ENCODE assay signal across 24 cellular contexts in the genomic region with DNA sequence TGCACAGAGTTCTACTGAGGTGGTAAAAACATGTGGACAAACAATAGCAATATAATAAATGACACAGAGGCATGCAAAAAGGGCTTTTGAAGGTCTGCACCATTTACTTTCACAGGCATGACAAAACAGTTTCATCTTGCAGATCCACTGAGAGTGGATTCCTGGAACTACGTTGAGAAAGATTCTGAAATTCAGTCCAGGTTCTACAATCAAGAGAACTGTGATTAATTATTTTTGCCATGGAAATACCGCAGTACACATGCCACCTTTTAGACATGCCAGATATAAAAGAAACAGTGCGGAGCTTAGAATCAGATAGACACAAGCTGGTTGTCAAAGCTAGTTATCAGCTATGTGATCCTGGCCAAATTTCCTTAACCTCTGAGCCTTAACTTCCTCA. TPM values are rescaled to one million over a fixed set of nuclear protein-coding genes. Genes with fewer than 3 reads are reported as not detected.
DNase-seq lines count a peak whose midpoint lies in the region; ATAC-seq, FAIRE-seq and TF ChIP-seq lines count a peak whose summit lies in the region.
"Had no signal": no experiment of that assay in that cellular context is flagged by ENCODE, and none has a peak within 500 bp of the region (broad histone marks: within the 10 kb centered on the region; RNA-seq: fewer than 3 reads in every experiment).

No MANE protein-coding gene starts in this region.

- no peaks in the 10 kb centered on the region for H3K9me1 ChIP-seq in keratinocyte (ENCODE audit: control insufficient read depth, extremely low read depth, insufficient read depth, low read length)

- no peak overlapping the region for H3K4ac ChIP-seq in H1 (replicated peaks; ENCODE audit: insufficient read length, low read depth, low read length)

- H2BK20ac ChIP-seq in H1 (ENCODE audit: low read length) = no peak overlapping the region

- 0 out of 2 replicates have a peak overlapping the region, but pooled peaks have one; percentile 53 for H2BK15ac ChIP-seq in H1 (ENCODE audit: low read length)

- no peaks in the 10 kb centered on the region for H3K9me3 Mint-ChIP-seq in stimulated activated naive B cell treated with anti-CD40 and anti-IgM and Interleukin-4, amounts not matched to agents 10 μg/mL and 1 μg/mL and 100 μg/mL, for 72 hours
- H3K9me3 Mint-ChIP-seq: HFFc6 had no signal

- in situ Hi-C loops in KBM-7 (cut with MboI; ENCODE audit: low pct_unique_long_range_greater_than_20kb, low sequenced_read_pairs) = no loop called here

- H3K4me3 Mint-ChIP-seq in stimulated activated naive B cell treated with anti-CD40 and anti-IgM and Interleukin-4, amounts not matched to agents 10 μg/mL and 1 μg/mL and 100 μg/mL, for 72 hours = no peak overlapping the region
- H3K4me3 Mint-ChIP-seq: CD14-positive monocyte; CD8-positive, alpha-beta memory T cell; HFFc6 had no signal

- H3K4me2 ChIP-seq in H1 (ENCODE audit: insufficient read depth in 1 of 2, low read depth in 2 of 2, low read length in 2 of 2) (peak overlapping the region; percentile 1 to 28; a peak in 2 of 4 replicates), keratinocyte (ENCODE audit: control insufficient read depth, extremely low read depth, insufficient read depth, low read depth, low read length) (peak overlapping the region; percentile 12)

- no peak overlapping the region for H2BK12ac ChIP-seq in H1 (ENCODE audit: low read depth, low read length)

- H2BK5ac ChIP-seq in H1 (ENCODE audit: low read depth, low read length) = no peak overlapping the region

- H3K56ac ChIP-seq in H1 (replicated peaks; ENCODE audit: insufficient read length, low read depth, low read length) = no peak overlapping the region

- no peak overlapping the region for H2AK5ac ChIP-seq in H1 (ENCODE audit: low read depth, low read length)

- H2BK120ac ChIP-seq in H1 (replicated peaks; ENCODE audit: low read depth, low read length) = peak overlapping the region; percentile 59

- peak overlapping the region; percentile 7; the same call in 1 of the 2 replicates for H3K27ac ChIP-seq in VCaP
- H3K27ac ChIP-seq in H1 (ENCODE audit: low read depth, low read length) = no peak overlapping the region
- no peak overlapping the region for H3K27ac ChIP-seq in keratinocyte (ENCODE audit: control insufficient read depth, insufficient read depth, low read length)
- H3K27ac ChIP-seq in stomach smooth muscle (ENCODE audit: low read length) = peak overlapping the region; percentile 41
- H3K27ac ChIP-seq: GM23248 had no signal

- no peak overlapping the region for H3K23ac ChIP-seq in H1 (ENCODE audit: insufficient read length)

- CTCF ChIA-PET in H1 (lab: Charles Lee; ENCODE audit: partially characterized antibody) = interaction anchor here (0.9 to 1.9 kb wide), 3 partner anchors 8 to 55 kb away, joined by 3 to 6 read pairs (median 3); no protein-coding TSS in a partner anchor

- dilution Hi-C loops in keratinocyte (cut with MboI; ENCODE audit: extremely low pct_ligation_motif_present, low sequenced_read_pairs) = no loop called here

- peaks cover 6 to 22% (median 16%) of the 10 kb centered on the region in 4 experiments; a peak in 5 of 7 replicates for H3K4me1 ChIP-seq in H1 (replicated peaks in 1 of 4; ENCODE audit: control insufficient read depth in 3 of 4, insufficient read depth in 4 of 4, low read length in 3 of 4)
- peaks cover 18% of the 10 kb centered on the region for H3K4me1 ChIP-seq in keratinocyte (ENCODE audit: control insufficient read depth, extremely low read depth, insufficient read depth, low read length)
- peaks cover 13% of the 10 kb centered on the region for H3K4me1 ChIP-seq in stomach smooth muscle (ENCODE audit: control insufficient read depth, insufficient read depth, low read length)
- H3K4me1 ChIP-seq: BE2C had no signal

- peaks cover 0 to 2% of the 10 kb centered on the region in 2 donors for H3K36me3 Mint-ChIP-seq in stimulated activated naive B cell treated with anti-CD40 and anti-IgM and Interleukin-4, amounts not matched to agents 10 μg/mL and 1 μg/mL and 100 μg/mL, for 72 hours

- no peak overlapping the region for H4K8ac ChIP-seq in H1 (ENCODE audit: extremely low read depth, insufficient read depth, low read length)

- no peak for TF ChIP-seq POLR2A in H1 (IDR thresholded peaks at IDR 0.05; ENCODE audit: control extremely low read depth in 1 of 2, low read depth in 2 of 2, low read length in 2 of 2)

- POLR2A ChIA-PET in H1 (lab: Charles Lee; ENCODE audit: partially characterized antibody) = interaction anchor here (0.9 kb wide), 1 partner anchor 12 kb away, joined by 3 read pairs; no protein-coding TSS in a partner anchor

- ATAC-seq in GM21825 (IDR thresholded peaks at IDR 0.05; ENCODE audit: unreplicated experiment) = no peak
- no peak for ATAC-seq in stimulated activated naive B cell treated with anti-CD40 and anti-IgM and Interleukin-4, amounts not matched to agents 10 μg/mL and 1 μg/mL and 100 μg/mL, for 72 hours (replicated peaks)
- no peak for ATAC-seq in activated CD4-positive, CD25-positive, alpha-beta regulatory T cell treated with anti-CD3 and anti-CD28 coated beads, Interleukin-2, amount 50 U/mL, for 24 hours

- DNase-seq in H1 (ENCODE audit: low read depth in 1 of 2, low spot score in 2 of 2) (no peak), keratinocyte (ENCODE audit: low read depth, low spot score) (no peak), KBM-7 (no peak)
- no peak for DNase-seq in stimulated activated naive B cell treated with anti-CD40 and anti-IgM and Interleukin-4, amounts not matched to agents 10 μg/mL and 1 μg/mL and 100 μg/mL, for 72 hours
- DNase-seq: BE2C; CD8-positive, alpha-beta memory T cell; DND-41; GM23248; HFFc6; KG1; MG63; NCI-H2029; NCI-H446 treated with DMSO at 0.1 percent for 48 hours; NCI-H526; Right ventricle myocardium superior; RPMI8226 had no signal

- H3K79me2 ChIP-seq in H1 (ENCODE audit: control insufficient read depth in 1 of 2, insufficient read depth in 2 of 2, low read length in 2 of 2) (peaks cover 6 to 82% of the 10 kb centered on the region in 2 experiments), keratinocyte (ENCODE audit: control insufficient read depth, insufficient read depth, low read length) (peaks cover 27% of the 10 kb centered on the region)

- TF ChIP-seq EP300 in H1 (IDR thresholded peaks at IDR 0.05; ENCODE audit: borderline replicate concordance in 1 of 2, low read depth in 2 of 2, low read length in 2 of 2) = no peak

- H2AFZ ChIP-seq in H1 (ENCODE audit: low read length) (no peak overlapping the region), keratinocyte (ENCODE audit: control insufficient read depth, low read length) (no peak overlapping the region)
- H2AFZ ChIP-seq: GM23248 had no signal

- H3K14ac ChIP-seq in H1 (ENCODE audit: insufficient read length) = no peak overlapping the region

- no peak overlapping the region for H3K4me3 ChIP-seq in H1 (ENCODE audit: extremely low read depth in 1 of 4, insufficient read depth in 2 of 4, low read depth in 3 of 4, low read length in 4 of 4)
- no peak overlapping the region for H3K4me3 ChIP-seq in keratinocyte (ENCODE audit: control insufficient read depth in 2 of 3, extremely low read depth in 1 of 3, insufficient read depth in 2 of 3, low read depth in 1 of 3, low read length in 3 of 3)
- H3K4me3 ChIP-seq in stomach smooth muscle (ENCODE audit: low read length in 2 of 2) = peak overlapping the region in 1 of 2 donors; percentile 8
- H3K4me3 ChIP-seq: GM23248, HAP-1, MG63 had no signal

- no peak overlapping the region for H3K18ac ChIP-seq in H1 (ENCODE audit: extremely low read depth, low read length)

- H3K9me3 ChIP-seq in H1 (ENCODE audit: insufficient read depth in 2 of 2, low read depth in 1 of 2, low read length in 1 of 2) (no peaks in the 10 kb centered on the region), keratinocyte (ENCODE audit: control insufficient read depth, low read depth, low read length) (no peaks in the 10 kb centered on the region), stomach smooth muscle (ENCODE audit: control insufficient read depth in 2 of 2, low read length in 2 of 2) (no peaks in the 10 kb centered on the region)
- H3K9me3 ChIP-seq: BE2C, HAP-1, MG63 had no signal

- H3K4me1 Mint-ChIP-seq in stimulated activated naive B cell treated with anti-CD40 and anti-IgM and Interleukin-4, amounts not matched to agents 10 μg/mL and 1 μg/mL and 100 μg/mL, for 72 hours = peaks cover 3 to 6% of the 10 kb centered on the region in 2 donors

- H3K23me2 ChIP-seq in H1 (ENCODE audit: low read depth, low read length) = peaks cover 4% of the 10 kb centered on the region

- WGBS in H1 (ENCODE audit: extremely low coverage in 1 of 2, insufficient coverage in 1 of 2, insufficient read length in 1 of 2, insufficient replicate concordance in 2 of 2, low coverage in 1 of 2, low lambda C conversion rate in 2 of 2, missing lambda C conversion rate in 1 of 2), 2 experiments = 95% methylated on average over 3 of the region's 3 CpGs; no CpG with 5 or more reads in 1 of the 2 experiments

- H3K36me3 ChIP-seq in H1 (ENCODE audit: control insufficient read depth in 2 of 4, insufficient read depth in 4 of 4, low read length in 3 of 4) = peaks cover 0 to 2% (median 0%) of the 10 kb centered on the region in 4 experiments; a peak in 1 of 8 replicates
- H3K36me3 ChIP-seq in keratinocyte (ENCODE audit: control insufficient read depth in 2 of 2, extremely low read depth in 1 of 2, insufficient read depth in 2 of 2, low read length in 2 of 2) = peaks cover 1 to 2% of the 10 kb centered on the region in 2 experiments
- no peaks in the 10 kb centered on the region for H3K36me3 ChIP-seq in stomach smooth muscle (ENCODE audit: control insufficient read depth in 2 of 2, insufficient read depth in 2 of 2, low read length in 2 of 2)
- H3K36me3 ChIP-seq: BE2C, HAP-1, MG63 had no signal

- peaks cover 4 to 9% of the 10 kb centered on the region in 2 experiments for H4K20me1 ChIP-seq in H1 (replicated peaks in 1 of 2; ENCODE audit: control insufficient read depth in 1 of 2, insufficient read depth in 2 of 2, low read length in 2 of 2)
- H4K20me1 ChIP-seq in keratinocyte (ENCODE audit: control insufficient read depth, extremely low read depth, insufficient read depth, low read length) = no peaks in the 10 kb centered on the region

- H3K27me3 Mint-ChIP-seq in stimulated activated naive B cell treated with anti-CD40 and anti-IgM and Interleukin-4, amounts not matched to agents 10 μg/mL and 1 μg/mL and 100 μg/mL, for 72 hours = peaks cover 23 to 25% of the 10 kb centered on the region in 2 donors

- no peak overlapping the region for H4K5ac ChIP-seq in H1 (ENCODE audit: insufficient read length, low read depth, low read length)

- TF ChIP-seq CTCF in VCaP (conservative IDR thresholded peaks at IDR 0.05) (no peak), H1 (IDR thresholded peaks at IDR 0.05; ENCODE audit: control extremely low read depth in 1 of 3, insufficient read depth in 1 of 3, low read depth in 1 of 3, low read length in 3 of 3) (no peak), keratinocyte (optimal IDR thresholded peaks at IDR 0.05 in 1 of 3, IDR thresholded peaks at IDR 0.05 in 1 of 3, conservative IDR thresholded peaks at IDR 0.05 in 1 of 3; ENCODE audit: extremely low read depth in 1 of 3, insufficient read depth in 2 of 3, low read length in 3 of 3) (no peak)

- H3K9ac ChIP-seq in H1 (replicated peaks in 1 of 4; ENCODE audit: extremely low read depth in 1 of 4, low read depth in 3 of 4, low read length in 3 of 4) (no peak overlapping the region), keratinocyte (ENCODE audit: control insufficient read depth, extremely low read depth, insufficient read depth, low read length) (no peak overlapping the region), stomach smooth muscle (ENCODE audit: low read length in 2 of 2) (peak overlapping the region in 1 of 2 donors; percentile 8)
- H3K9ac ChIP-seq: GM23248 had no signal

- no peaks in the 10 kb centered on the region for H3K27me3 ChIP-seq in H1 (replicated peaks in 1 of 4; ENCODE audit: control insufficient read depth in 3 of 4, extremely low read depth in 1 of 4, insufficient read depth in 3 of 4, low read length in 3 of 4)
- no peaks in the 10 kb centered on the region for H3K27me3 ChIP-seq in keratinocyte (ENCODE audit: control insufficient read depth, extremely low read depth, insufficient read depth, low read length)
- no peaks in the 10 kb centered on the region for H3K27me3 ChIP-seq in stomach smooth muscle (ENCODE audit: control insufficient read depth in 1 of 2, insufficient read depth in 2 of 2, low read length in 2 of 2)
- H3K27me3 ChIP-seq: MG63 had no signal

- no peak for TF ChIP-seq RAD21 in H1 (IDR thresholded peaks at IDR 0.05 in 1 of 2, conservative IDR thresholded peaks at IDR 0.05 in 1 of 2; ENCODE audit: low read depth in 2 of 2, low read length in 2 of 2)

- no peak overlapping the region for H3K27ac Mint-ChIP-seq in stimulated activated naive B cell treated with anti-CD40 and anti-IgM and Interleukin-4, amounts not matched to agents 10 μg/mL and 1 μg/mL and 100 μg/mL, for 72 hours
- H3K27ac Mint-ChIP-seq: CD14-positive monocyte; CD8-positive, alpha-beta memory T cell; HFFc6 had no signal

- no peak overlapping the region for H4K91ac ChIP-seq in H1 (replicated peaks; ENCODE audit: insufficient read length, low read length)

- peaks cover 22% of the 10 kb centered on the region for H3K79me1 ChIP-seq in H1 (ENCODE audit: low read depth, low read length)

- FAIRE-seq in H1 (lab: Jason Lieb, UNC) (no peak), keratinocyte (lab: Jason Lieb, UNC) (no peak)
- FAIRE-seq: GM12892, GM19239 had no signal

RNA-seq across cellular contexts. Expression of gene CSRP2, which starts 4.8 kb away (rescaled TPM):
- total RNA-seq in H1 (2021; fragmentation: NEBNext Ultra II Directional; extraction: Animal tissue kit (Norgen Biotek cat#: 25700)) = 227 and 228 TPM in 2 replicates
- 103 and 149 TPM in 2 replicates for polyA plus RNA-seq in H1 (2011; rRNA removed)
- 211 TPM for polyA plus RNA-seq in H1 (2011; cell fraction: cytosol; rRNA removed)
- 80.4 TPM for polyA plus RNA-seq in H1 (2011; cell fraction: nucleus; rRNA removed)
- 255 to 315 TPM (median 276 TPM) in 4 replicates for polyA plus RNA-seq in H1 (2012, experiment 1 of 2)
- 227 TPM for polyA plus RNA-seq in H1 (2012, experiment 2 of 2)
- polyA plus RNA-seq in H1 (2013, experiment 1 of 2) = 118 TPM
- 127 TPM for polyA plus RNA-seq in H1 (2013, experiment 2 of 2)
- 89.9 and 98.2 TPM in 2 replicates for polyA minus RNA-seq in H1 (2011; rRNA and poly(A)+ RNA removed)
- 50.3 TPM for polyA minus RNA-seq in H1 (2011; cell fraction: cytosol; rRNA and poly(A)+ RNA removed)
- 71.4 TPM for polyA minus RNA-seq in H1 (2011; cell fraction: nucleus; rRNA and poly(A)+ RNA removed)
- polyA plus RNA-seq in keratinocyte = 50.2 to 76.5 TPM (median 74.9 TPM) in 3 replicates
- polyA plus RNA-seq in keratinocyte (2011; ENCODE audit: low read depth) = 41.7 TPM
- polyA plus RNA-seq in keratinocyte (2011; cell fraction: cytosol; rRNA removed) = 52.2 and 74.0 TPM in 2 replicates
- 51.8 and 58.8 TPM in 2 replicates for polyA plus RNA-seq in keratinocyte (2011; cell fraction: nucleus; rRNA removed)
- 52.3 and 148 TPM in 2 replicates for polyA plus RNA-seq in keratinocyte (2012; ENCODE audit: low replicate concordance)
- polyA minus RNA-seq in keratinocyte = 14.1 to 29.1 TPM (median 28.9 TPM) in 3 replicates
- 18.0 TPM for polyA minus RNA-seq in keratinocyte (2011; cell fraction: cytosol; rRNA and poly(A)+ RNA removed)
- polyA minus RNA-seq in keratinocyte (2011; cell fraction: nucleus; rRNA and poly(A)+ RNA removed) = 17.1 and 24.5 TPM in 2 replicates

Comparison
In these comparisons a context has a peak if more than half of its experiments do, and no peak if none do; other contexts are left out.
1. H3K27ac ChIP-seq: peak in VCaP (single experiment) and stomach smooth muscle (single experiment); none in H1 (single experiment) and keratinocyte (single experiment).